8 cellular contexts compared by ENCODE assay signal in genomic region chr15:29668120-29668602, GRCh38.
DNase-seq lines count a peak whose midpoint lies in the region; ATAC-seq and TF ChIP-seq lines count a peak whose summit lies in the region.

No MANE protein-coding gene starts in this region.

- H3K27ac Mint-ChIP-seq in endothelial cell (ENCODE audit: unreplicated experiment), result no peak overlapping the region

- DNase-seq in stimulated activated CD4-positive, alpha-beta T cell treated with anti-CD3 and anti-CD28 coated beads, Interleukin-12 subunit alpha, Interleukin-12 subunit beta, amount 100 ng/mL, for 48 hours (ENCODE audit: low read depth in 2 of 3, low spot score in 1 of 3), result peak; percentile 12 to 15 (median 15)
- DNase-seq in stimulated activated CD4-positive, alpha-beta T cell treated with anti-CD3 and anti-CD28 coated beads, Interleukin-4, amount 100 ng/mL, for 4 hours, result no peak
- DNase-seq in SKM-1 (lab: John Stamatoyannopoulos, UW; ENCODE audit: unreplicated experiment) (peak; percentile 62), endothelial cell (ENCODE audit: low spot score) (peak; percentile 81), medulla oblongata (ENCODE audit: extremely low spot score) (peak; percentile 89), transverse colon (peak; percentile 83)

- 17 to 37% methylated on average over 9 to 15 of the region's 15 CpGs for WGBS in transverse colon (ENCODE audit: low coverage in 1 of 2), 2 donors

- H3K9me3 ChIP-seq in Loucy (ENCODE audit: insufficient read depth, low read depth, low read length) (no peaks in the 10 kb centered on the region), transverse colon (no peaks in the 10 kb centered on the region)

- H3K4me2 ChIP-seq in Loucy (ENCODE audit: low read depth, low read length, poor library complexity, severe bottlenecking), result no peak overlapping the region

- no peaks in the 10 kb centered on the region for H3K79me2 ChIP-seq in Loucy (ENCODE audit: insufficient read depth, low read length)

- H3K9ac ChIP-seq in Loucy (ENCODE audit: low read depth, low read length, poor library complexity, severe bottlenecking), result no peak overlapping the region

- no peaks in the 10 kb centered on the region for H3F3A ChIP-seq in Loucy (ENCODE audit: low read depth)

- in situ Hi-C loops in transverse colon (cut with MboI; ENCODE audit: low pct_ligation_motif_present in 1 of 4, low pct_unique_long_range_greater_than_20kb in 1 of 4, low sequenced_read_pairs in 3 of 4), result loop anchor here in 2 of 4 donors (25.0 kb wide), 2 partner anchors 269 to 394 kb away; no protein-coding TSS in a partner anchor

- H3K27me3 ChIP-seq in Loucy (ENCODE audit: insufficient read depth, low read length, poor library complexity, severe bottlenecking), result no peaks in the 10 kb centered on the region
- no peaks in the 10 kb centered on the region for H3K27me3 ChIP-seq in transverse colon

- H3K4me1 ChIP-seq in Loucy (ENCODE audit: insufficient read depth, low read length, poor library complexity, severe bottlenecking), result no peaks in the 10 kb centered on the region
- H3K4me1 ChIP-seq in transverse colon, result peaks cover 0 to 24% (median 12%) of the 10 kb centered on the region in 4 donors

- H3K27ac ChIP-seq in transverse colon, result no peak overlapping the region

- H4K20me1 ChIP-seq in Loucy (ENCODE audit: insufficient read depth, low read length, poor library complexity, severe bottlenecking), result no peaks in the 10 kb centered on the region

- TF ChIP-seq POLR2A in transverse colon (IDR thresholded peaks at IDR 0.05), result no peak

- no peak overlapping the region for H2AFZ ChIP-seq in Loucy (ENCODE audit: low read length)

- H3K9me3 Mint-ChIP-seq in endothelial cell (ENCODE audit: unreplicated experiment), result no peaks in the 10 kb centered on the region

- peak; percentile 84 for TF ChIP-seq CTCF in Loucy (conservative IDR thresholded peaks at IDR 0.05; ENCODE audit: low read length)
- TF ChIP-seq CTCF in endothelial cell (IDR thresholded peaks at IDR 0.05; ENCODE audit: unreplicated experiment), result peak; percentile 86
- TF ChIP-seq CTCF in transverse colon (IDR thresholded peaks at IDR 0.05), result peak; percentile 65 to 96 (median 86)

- H3K9me2 ChIP-seq in Loucy (replicated peaks; ENCODE audit: low read depth, low read length), result no peaks in the 10 kb centered on the region

- H3K36me3 ChIP-seq in Loucy (ENCODE audit: insufficient read depth, low read length) (no peaks in the 10 kb centered on the region), transverse colon (no peaks in the 10 kb centered on the region)

- TF ChIP-seq EP300 in transverse colon (IDR thresholded peaks at IDR 0.05; ENCODE audit: low read depth), result no peak

- H3K27me3 Mint-ChIP-seq in endothelial cell (ENCODE audit: unreplicated experiment), result peaks cover 5% of the 10 kb centered on the region

- no peak overlapping the region for H3K4me3 Mint-ChIP-seq in endothelial cell (ENCODE audit: unreplicated experiment)

- no peaks in the 10 kb centered on the region for H3K4me1 Mint-ChIP-seq in endothelial cell (ENCODE audit: unreplicated experiment)

- intact Hi-C loops in transverse colon (cut with DNase I; ENCODE audit: low total_unique reads), result no loop called here

- H3K4me3 ChIP-seq in Loucy (ENCODE audit: low read length, poor library complexity, severe bottlenecking), result no peak overlapping the region
- H3K4me3 ChIP-seq in transverse colon, result no peak overlapping the region

- no peaks in the 10 kb centered on the region for H3K36me3 Mint-ChIP-seq in endothelial cell (ENCODE audit: low read depth, unreplicated experiment)

- no peak for ATAC-seq in GM19452 (IDR thresholded peaks at IDR 0.05; ENCODE audit: unreplicated experiment)

Comparison
In these comparisons a context has a peak if more than half of its experiments do, and no peak if none do; other contexts are left out.
1. DNase-seq: peak in stimulated activated CD4-positive, alpha-beta T cell treated with anti-CD3 and anti-CD28 coated beads, Interleukin-12 subunit alpha, Interleukin-12 subunit beta, amount 100 ng/mL, for 48 hours (3 of 3), SKM-1 (single experiment), endothelial cell (single experiment), medulla oblongata (single experiment) and transverse colon (single experiment); none in stimulated activated CD4-positive, alpha-beta T cell treated with anti-CD3 and anti-CD28 coated beads, Interleukin-4, amount 100 ng/mL, for 4 hours (0 of 2).
2. Peak in every context shown above with its lines, with median percentiles within 50 percentile points of each other: CTCF ChIP-seq.